ENCODE assay signal across 12 cellular contexts in genomic region chr7:64884913-64885370, GRCh38.
"Had no signal": no experiment of that assay in that cellular context is flagged by ENCODE, and none has a peak within 500 bp of the region (broad histone marks: within the 10 kb centered on the region; RNA-seq: fewer than 3 reads in every experiment).

No MANE protein-coding gene starts in this region.

- H3K9me3 ChIP-seq: lower lobe of right lung, pancreas had no signal

- ATAC-seq: esophagus mucosa; lower lobe of right lung; pancreas; stimulated activated naive B cell treated with anti-CD40 and anti-IgM and Interleukin-4, amounts not matched to agents 10 μg/mL and 1 μg/mL and 100 μg/mL, for 72 hours; WTC11 had no signal

- H3K4me1 ChIP-seq: pancreas had no signal

- H3K36me3 ChIP-seq: lower lobe of right lung, pancreas, tibial nerve had no signal

- H3K27ac ChIP-seq: hepatocyte, lower lobe of right lung, pancreas, tibial nerve had no signal

- H3K4me3 ChIP-seq: hepatocyte, lower lobe of right lung, pancreas, tibial nerve had no signal

- H3K27me3 ChIP-seq: pancreas had no signal

- DNase-seq: activated CD4-positive, alpha-beta T cell treated with anti-CD3 and anti-CD28 coated beads for 48 hours; activated naive CD4-positive, alpha-beta T cell treated with anti-CD3 and anti-CD28 coated beads, Interleukin-2, amount 50 U/mL, for 16 hours; activated T-cell treated with anti-CD3 and anti-CD28 coated beads, Interleukin-2, amount 50 U/mL, for 1 hour; lower lobe of right lung; pancreas; stimulated activated CD4-positive, alpha-beta T cell treated with anti-CD3 and anti-CD28 coated beads, Interleukin-2, amount 100 ng/mL, for 48 hours; stimulated activated naive B cell treated with anti-CD40 and anti-IgM and Interleukin-4, amounts not matched to agents 10 μg/mL and 1 μg/mL and 100 μg/mL, for 72 hours; T-helper 2 cell had no signal
